1 cellular context compared by ENCODE assay signal in genomic region chr6:34143884-34144580, GRCh38.
TF ChIP-seq lines count a peak whose summit lies in the region.

No MANE protein-coding gene starts in this region.

TF ChIP-seq in GM12878, 131 proteins besides CTCF, POLR2A, EP300 and RAD21 (continued from another document):
- TF ChIP-seq ATF2 (IDR thresholded peaks at IDR 0.05; ENCODE audit: low read length), result no peak
- TF ChIP-seq NR2C2 (IDR thresholded peaks at IDR 0.05; ENCODE audit: borderline replicate concordance, control insufficient read depth, insufficient read length, low read depth), result no peak
- no peak for TF ChIP-seq NBN (IDR thresholded peaks at IDR 0.05)
- TF ChIP-seq CBX5 (IDR thresholded peaks at IDR 0.05; ENCODE audit: low read depth), result no peak
- no peak for TF ChIP-seq ZNF384 (IDR thresholded peaks at IDR 0.05; ENCODE audit: borderline replicate concordance, low read depth, low read length)
